In the genomic region with DNA sequence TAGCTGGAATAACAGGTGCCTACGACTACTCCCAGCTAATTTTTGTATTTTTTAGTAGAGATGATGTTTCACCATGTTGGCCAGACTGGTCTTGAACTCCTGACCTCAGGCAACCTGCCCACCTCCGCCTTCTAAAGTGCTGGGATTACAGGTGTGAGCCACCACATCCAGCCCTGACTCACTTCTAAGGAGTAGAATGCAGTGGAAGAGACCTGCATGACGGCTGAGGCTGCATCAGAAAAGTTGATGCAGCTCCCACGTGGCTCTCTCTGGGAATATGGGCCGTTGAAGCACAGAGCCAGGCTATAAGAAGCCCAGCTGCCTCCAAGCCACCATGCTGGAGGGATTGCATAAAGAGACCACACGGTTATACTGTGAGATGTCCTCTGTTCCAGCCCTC, we compare ENCODE assay signal across 21 cellular contexts.
"Had no signal": no experiment of that assay in that cellular context is flagged by ENCODE, and none has a peak within 500 bp of the region (broad histone marks: within the 10 kb centered on the region; RNA-seq: fewer than 3 reads in every experiment).

No MANE protein-coding gene starts in this region.

- H3K9me3 Mint-ChIP-seq: activated CD4-positive, alpha-beta T cell treated with anti-CD3 and anti-CD28 coated beads, Interleukin-2, amount 10 ng/mL, durations not matched to agents 7 days and 5 days; activated T-helper 17 cell treated with anti-CD3 and anti-CD28 coated beads, Interleukin-2, amount 50 U/mL, for 72 hours; central memory CD8-positive, alpha-beta T cell; nephron had no signal

- H3K27ac ChIP-seq: adrenal gland, ascending aorta, colonic mucosa, dorsolateral prefrontal cortex, heart left ventricle, neutrophil, pancreas, stomach, suprapubic skin, tibial nerve had no signal

- H3K27me3 Mint-ChIP-seq: activated CD4-positive, alpha-beta T cell treated with anti-CD3 and anti-CD28 coated beads, Interleukin-2, amount 10 ng/mL, durations not matched to agents 7 days and 5 days; activated naive CD8-positive, alpha-beta T cell; activated T-helper 17 cell treated with anti-CD3 and anti-CD28 coated beads, Interleukin-2, amount 50 U/mL, for 72 hours; central memory CD8-positive, alpha-beta T cell had no signal

- ATAC-seq: activated T-helper 17 cell treated with anti-CD3 and anti-CD28 coated beads, Interleukin-2, amount 50 U/mL, for 72 hours; heart left ventricle; left cardiac atrium; pancreas; right cardiac atrium had no signal

- DNase-seq: activated CD4-positive, alpha-beta T cell treated with anti-CD3 and anti-CD28 coated beads, Interleukin-2, amount 10 ng/mL, durations not matched to agents 7 days and 5 days; activated naive CD4-positive, alpha-beta T cell; activated T-cell treated with anti-CD3 and anti-CD28 coated beads, Interleukin-2, amount 50 U/mL, for 1 hour; adrenal gland; colonic mucosa; dorsolateral prefrontal cortex; heart left ventricle; left cardiac atrium; pancreas; right cardiac atrium; stimulated activated CD4-positive, alpha-beta T cell treated with anti-CD3 and anti-CD28 coated beads, Interleukin-1b, Interleukin-23, amount 100 ng/mL, for 48 hours; stomach had no signal

- FAIRE-seq: pancreas had no signal

- H3K4me1 ChIP-seq: adrenal gland, ascending aorta, colonic mucosa, pancreas, suprapubic skin, tibial nerve had no signal

- H3K36me3 ChIP-seq: adrenal gland, ascending aorta, colonic mucosa, heart left ventricle, neutrophil, pancreas, stomach, suprapubic skin, tibial nerve had no signal

- H3K27ac Mint-ChIP-seq: activated CD4-positive, alpha-beta T cell treated with anti-CD3 and anti-CD28 coated beads, Interleukin-2, amount 10 ng/mL, durations not matched to agents 7 days and 5 days; activated naive CD8-positive, alpha-beta T cell; activated T-helper 17 cell treated with anti-CD3 and anti-CD28 coated beads, Interleukin-2, amount 50 U/mL, for 72 hours; memory B cell; nephron had no signal

- H3K9me3 ChIP-seq: adrenal gland, ascending aorta, colonic mucosa, heart left ventricle, neutrophil, pancreas, stomach, suprapubic skin, tibial nerve had no signal

- H3K4me3 ChIP-seq: adrenal gland, ascending aorta, colonic mucosa, dorsolateral prefrontal cortex, heart left ventricle, pancreas, stomach, suprapubic skin, tibial nerve had no signal

- H3K36me3 Mint-ChIP-seq: activated naive CD8-positive, alpha-beta T cell; memory B cell had no signal

- H3K27me3 ChIP-seq: adrenal gland, ascending aorta, colonic mucosa, dorsolateral prefrontal cortex, heart left ventricle, neutrophil, pancreas, stomach, suprapubic skin, tibial nerve had no signal

- H3K4me3 Mint-ChIP-seq: activated CD4-positive, alpha-beta T cell treated with anti-CD3 and anti-CD28 coated beads, Interleukin-2, amount 10 ng/mL, durations not matched to agents 7 days and 5 days; activated naive CD8-positive, alpha-beta T cell; activated T-helper 17 cell treated with anti-CD3 and anti-CD28 coated beads, Interleukin-2, amount 50 U/mL, for 72 hours; central memory CD8-positive, alpha-beta T cell; memory B cell; nephron had no signal

- H3K4me1 Mint-ChIP-seq: activated T-helper 17 cell treated with anti-CD3 and anti-CD28 coated beads, Interleukin-2, amount 50 U/mL, for 72 hours had no signal
